Comparison of ENCODE assay signal across 9 cellular contexts in genomic region chr5:80754900-80755299, GRCh38.
A peak's percentile ranks its signal among the peaks of the same experiment; 100 is the strongest.
DNase-seq lines count a peak whose midpoint lies in the region; ATAC-seq, FAIRE-seq and TF ChIP-seq lines count a peak whose summit lies in the region.
"Had no signal": no experiment of that assay in that cellular context is flagged by ENCODE, and none has a peak within 500 bp of the region (broad histone marks: within the 10 kb centered on the region; RNA-seq: fewer than 3 reads in every experiment).

No MANE protein-coding gene starts in this region.

- intact Hi-C loops in thyroid gland (cut with DNase I) = no loop called here

- H3F3A ChIP-seq in GM23338 (replicated peaks; ENCODE audit: low read depth) = no peaks in the 10 kb centered on the region

- peak; percentile 78 for ATAC-seq in GM23338

- peak; percentile 76 for FAIRE-seq in GM12891 (lab: Jason Lieb, UNC)

- no peak overlapping the region for H3K4me3 Mint-ChIP-seq in GM23338

- no peaks in the 10 kb centered on the region for H3K27me3 ChIP-seq in GM23338 (ENCODE audit: insufficient read depth)
- no peaks in the 10 kb centered on the region for H3K27me3 ChIP-seq in thyroid gland

- no peak for TF ChIP-seq CTCF in GM23338 (conservative IDR thresholded peaks at IDR 0.05; ENCODE audit: low read depth in 2 of 2)
- no peak for TF ChIP-seq CTCF in choroid plexus epithelial cell (conservative IDR thresholded peaks at IDR 0.05; ENCODE audit: low read depth, low read length)
- no peak for TF ChIP-seq CTCF in thyroid gland (IDR thresholded peaks at IDR 0.05)

- TF ChIP-seq POLR2A in GM12891 (IDR thresholded peaks at IDR 0.05; ENCODE audit: low read depth, low read length) = no peak
- no peak for TF ChIP-seq POLR2A in thyroid gland (IDR thresholded peaks at IDR 0.05)

- H3K36me3 Mint-ChIP-seq in GM23338 (ENCODE audit: low read depth) = peaks cover 7% of the 10 kb centered on the region; the same call in 2 of the 3 replicates

- H3K9me3 Mint-ChIP-seq in GM23338 = no peaks in the 10 kb centered on the region
- H3K9me3 Mint-ChIP-seq: dendritic cell treated with granulocyte-macrophage colony-stimulating factor and Interleukin-4, amounts not matched to agents 40 ng/mL and 50 ng/mL, for 4 days had no signal

- no peaks in the 10 kb centered on the region for H3K9me3 ChIP-seq in thyroid gland

- no peaks in the 10 kb centered on the region for H3K9me2 ChIP-seq in GM23338 (ENCODE audit: insufficient read depth)

- no peak overlapping the region for H2AFZ ChIP-seq in GM23338

- no peaks in the 10 kb centered on the region; the same call in 1 of the 2 replicates for H4K20me1 ChIP-seq in GM23338 (replicated peaks; ENCODE audit: insufficient read depth)

- H3K4me1 ChIP-seq in GM23338 (ENCODE audit: insufficient read depth) (peaks cover 35% of the 10 kb centered on the region), thyroid gland (no peaks in the 10 kb centered on the region)

- H3K79me2 ChIP-seq in GM23338 (replicated peaks; ENCODE audit: insufficient read depth) = no peaks in the 10 kb centered on the region

- H3K4me3 ChIP-seq in GM23338 (no peak overlapping the region), choroid plexus epithelial cell (ENCODE audit: low read depth, low read length) (no peak overlapping the region), thyroid gland (replicated peaks in 1 of 3) (no peak overlapping the region)

- H3K27ac Mint-ChIP-seq in GM23338 = no peak overlapping the region
- H3K27ac Mint-ChIP-seq: dendritic cell treated with granulocyte-macrophage colony-stimulating factor and Interleukin-4, amounts not matched to agents 40 ng/mL and 50 ng/mL, for 4 days had no signal

- DNase-seq in GM12891 (ENCODE audit: insufficient read length, low spot score) (no peak), GM23338 (ENCODE audit: low spot score) (no peak), NCI-H2107 treated with DMSO at 0.1 percent for 48 hours (lab: John Stamatoyannopoulos, UW; ENCODE audit: unreplicated experiment) (peak; percentile 54), choroid plexus epithelial cell (ENCODE audit: low read depth) (peak; percentile 55), thyroid gland (no peak), substantia nigra (lab: John Stamatoyannopoulos, UW) (no peak), DMS79 treated with DMSO at 0.1 percent for 48 hours (lab: John Stamatoyannopoulos, UW) (no peak)
- DNase-seq in stimulated activated CD8-positive, alpha-beta memory T cell treated with anti-CD3 and anti-CD28 coated beads, Interleukin-2, amount 100 ng/mL, for 48 hours (ENCODE audit: low read depth in 2 of 2) = peak; percentile 12 to 43

- H3K27ac ChIP-seq in GM23338 (ENCODE audit: low read depth) (no peak overlapping the region), thyroid gland (no peak overlapping the region), substantia nigra (ENCODE audit: low read depth, low read length, poor library complexity, severe bottlenecking) (no peak overlapping the region)

- no peaks in the 10 kb centered on the region for H3K36me3 ChIP-seq in GM23338 (ENCODE audit: insufficient read depth)
- no peaks in the 10 kb centered on the region for H3K36me3 ChIP-seq in thyroid gland

- peaks cover 38% of the 10 kb centered on the region for H3K4me1 Mint-ChIP-seq in GM23338

- H3K4me2 ChIP-seq in GM23338 = no peak overlapping the region

- WGBS in thyroid gland, 2 donors = 58 to 59% methylated on average over 7 of the region's 7 CpGs

- H3K27me3 Mint-ChIP-seq in GM23338 (ENCODE audit: insufficient read depth, low read depth, poor library complexity) = no peaks in the 10 kb centered on the region
- H3K27me3 Mint-ChIP-seq: dendritic cell treated with granulocyte-macrophage colony-stimulating factor and Interleukin-4, amounts not matched to agents 40 ng/mL and 50 ng/mL, for 4 days had no signal

TF ChIP-seq in GM12891, 5 proteins besides CTCF, POLR2A, EP300 and RAD21:
- TF ChIP-seq TAF1 (IDR thresholded peaks at IDR 0.05; ENCODE audit: low read depth, low read length) (no peak), SPI1 (IDR thresholded peaks at IDR 0.05; ENCODE audit: low read depth, low read length) (peak; percentile 73), POU2F2 (IDR thresholded peaks at IDR 0.05; ENCODE audit: low read depth, low read length) (0 out of 2 replicates have a peak, but pooled peaks have one; percentile 39), PAX5 (IDR thresholded peaks at IDR 0.05; ENCODE audit: insufficient read depth, low read length, severe bottlenecking) (no peak), POLR2AphosphoS5 (IDR thresholded peaks at IDR 0.05; ENCODE audit: low read depth, low read length) (no peak)

TF ChIP-seq in GM23338, 12 proteins besides CTCF, POLR2A, EP300 and RAD21:
- TF ChIP-seq ZNF462 (CRISPR knock-in tag; IDR thresholded peaks at IDR 0.05) (no peak), CREB1 (CRISPR knock-in tag; IDR thresholded peaks at IDR 0.05; ENCODE audit: low read depth) (no peak), STAT1 (IDR thresholded peaks at IDR 0.05; ENCODE audit: unreplicated experiment) (no peak), JUNB (IDR thresholded peaks at IDR 0.05; ENCODE audit: unreplicated experiment) (no peak), ZNF331 (CRISPR knock-in tag; IDR thresholded peaks at IDR 0.05; ENCODE audit: low read depth) (no peak)
- TF ChIP-seq, protein P1, sequence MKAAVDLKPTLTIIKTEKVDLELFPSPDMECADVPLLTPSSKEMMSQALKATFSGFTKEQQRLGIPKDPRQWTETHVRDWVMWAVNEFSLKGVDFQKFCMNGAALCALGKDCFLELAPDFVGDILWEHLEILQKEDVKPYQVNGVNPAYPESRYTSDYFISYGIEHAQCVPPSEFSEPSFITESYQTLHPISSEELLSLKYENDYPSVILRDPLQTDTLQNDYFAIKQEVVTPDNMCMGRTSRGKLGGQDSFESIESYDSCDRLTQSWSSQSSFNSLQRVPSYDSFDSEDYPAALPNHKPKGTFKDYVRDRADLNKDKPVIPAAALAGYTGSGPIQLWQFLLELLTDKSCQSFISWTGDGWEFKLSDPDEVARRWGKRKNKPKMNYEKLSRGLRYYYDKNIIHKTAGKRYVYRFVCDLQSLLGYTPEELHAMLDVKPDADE (IDR thresholded peaks at IDR 0.05) = no peak
TF ChIP-seq in GM23338: peak in this region for 0.

Comparison
In these comparisons a context has a peak if more than half of its experiments do, and no peak if none do; other contexts are left out.
1. DNase-seq: peak in NCI-H2107 treated with DMSO at 0.1 percent for 48 hours (single experiment), choroid plexus epithelial cell (single experiment) and stimulated activated CD8-positive, alpha-beta memory T cell treated with anti-CD3 and anti-CD28 coated beads, Interleukin-2, amount 100 ng/mL, for 48 hours (2 of 2); none in GM12891 (single experiment), GM23338 (single experiment), thyroid gland (0 of 2), substantia nigra (0 of 49) and DMS79 treated with DMSO at 0.1 percent for 48 hours (single experiment).